18 cellular contexts compared by ENCODE assay signal in the genomic region with DNA sequence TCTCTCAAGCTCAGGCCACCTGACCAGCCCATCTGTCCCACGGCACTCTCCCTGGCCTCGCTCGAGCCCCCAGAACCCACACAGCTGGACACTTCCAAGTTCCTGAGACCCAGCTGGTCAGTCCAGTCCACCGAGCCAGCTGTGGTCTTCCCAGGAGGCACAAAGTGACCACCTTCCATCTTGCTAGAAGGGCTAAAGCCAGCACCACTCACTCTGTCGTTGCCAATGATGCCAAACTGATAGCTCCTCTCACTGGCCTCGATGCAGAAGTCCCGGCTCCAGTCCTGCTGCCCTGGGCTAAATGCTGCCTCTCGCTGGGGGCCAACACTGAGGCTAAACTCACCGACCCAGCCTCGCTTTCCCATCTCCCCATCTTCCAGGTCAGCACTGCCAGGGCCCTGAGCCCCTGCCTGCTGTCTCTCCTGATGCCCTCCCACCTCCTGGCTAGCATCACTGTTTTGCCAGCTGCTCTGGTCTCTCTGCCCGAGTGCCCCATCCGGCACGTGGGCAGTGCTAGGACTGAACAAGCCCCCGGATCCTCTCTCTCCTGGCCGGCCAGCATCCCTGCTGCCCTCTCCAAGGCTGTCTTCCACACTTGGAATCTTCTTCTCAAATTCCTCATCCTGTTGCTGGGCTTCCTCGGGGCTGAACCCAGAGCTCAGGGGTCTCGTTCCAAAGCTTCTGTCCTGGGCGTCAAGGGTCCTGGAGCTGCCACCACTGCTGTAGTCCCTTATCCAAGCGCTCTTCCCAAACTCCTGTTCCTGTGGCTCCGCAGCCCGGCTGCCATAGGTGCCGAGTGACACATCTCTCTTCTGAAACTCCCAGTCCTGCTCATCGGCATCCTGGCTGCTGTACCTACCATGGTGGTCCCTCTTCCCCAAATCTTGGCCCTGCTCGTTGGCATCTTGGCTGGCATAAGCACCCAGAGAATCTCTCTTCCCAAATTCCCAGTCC. TPM values are rescaled to one million over a fixed set of nuclear protein-coding genes. Genes with fewer than 3 reads are reported as not detected.
A peak's percentile ranks its signal among the peaks of the same experiment; 100 is the strongest.
DNase-seq lines count a peak whose midpoint lies in the region; ATAC-seq and TF ChIP-seq lines count a peak whose summit lies in the region.
"Had no signal": no experiment of that assay in that cellular context is flagged by ENCODE, and none has a peak within 500 bp of the region (broad histone marks: within the 10 kb centered on the region; RNA-seq: fewer than 3 reads in every experiment).

No MANE protein-coding gene starts in this region.

- H3K4me2 ChIP-seq in IMR-90 (ENCODE audit: low read depth, low read length): no peak overlapping the region

- no peak overlapping the region for H3K18ac ChIP-seq in IMR-90 (ENCODE audit: low read depth, low read length)

- no peak overlapping the region for H4K91ac ChIP-seq in IMR-90 (ENCODE audit: insufficient read depth, low read depth, low read length)

- H3K36me3 ChIP-seq in IMR-90 (ENCODE audit: control insufficient read depth, insufficient read depth, low read length) (peaks cover 64% of the 10 kb centered on the region), right lobe of liver (peaks cover 0 to 11% (median 7%) of the 10 kb centered on the region in 4 donors)

- no peaks in the 10 kb centered on the region for H3K9me3 Mint-ChIP-seq in brain
- no peaks in the 10 kb centered on the region for H3K9me3 Mint-ChIP-seq in stimulated activated naive B cell treated with anti-CD40 and anti-IgM and Interleukin-4, amounts not matched to agents 10 μg/mL and 1 μg/mL and 100 μg/mL, for 72 hours
- H3K9me3 Mint-ChIP-seq: T-helper 2 cell treated with Interferon-gamma antibody and Interleukin-4, amounts not matched to agents 5 μg/mL and 100 μg/mL, for 36 hours had no signal

- BruUV-seq in IMR-90 (replicated peaks; lab: Mats Ljungman, UMichigan): TSS peak; percentile 42

- intact Hi-C loops in IMR-90 (cut with micrococcal nuclease): no loop called here
- intact Hi-C loops in right lobe of liver (cut with DNase I): no loop called here

- H3K27ac ChIP-seq in IMR-90 (ENCODE audit: insufficient read depth, low read length) (peak overlapping the region; percentile 9; the same call in 1 of the 2 replicates), right lobe of liver (peak overlapping the region; percentile 69 to 89 (median 78))

- H3K4me1 Mint-ChIP-seq in brain: peaks cover 76% of the 10 kb centered on the region
- H3K4me1 Mint-ChIP-seq in stimulated activated naive B cell treated with anti-CD40 and anti-IgM and Interleukin-4, amounts not matched to agents 10 μg/mL and 1 μg/mL and 100 μg/mL, for 72 hours: peaks cover 19 to 24% of the 10 kb centered on the region in 2 donors

- no peak overlapping the region for H4K8ac ChIP-seq in IMR-90 (ENCODE audit: low read depth in 2 of 2, low read length in 2 of 2)

- TF ChIP-seq RAD21 in IMR-90 (IDR thresholded peaks at IDR 0.05; ENCODE audit: low read length): no peak

- H3K27me3 ChIP-seq in IMR-90 (ENCODE audit: control insufficient read depth, insufficient read depth, low read length): no peaks in the 10 kb centered on the region
- H3K27me3 ChIP-seq in right lobe of liver: no peaks in the 10 kb centered on the region
- H3K27me3 ChIP-seq: BE2C had no signal

- H4K20me1 ChIP-seq in IMR-90 (ENCODE audit: insufficient read depth, low read length): peaks cover 58% of the 10 kb centered on the region

- no peak overlapping the region for H2BK120ac ChIP-seq in IMR-90 (ENCODE audit: low read depth, low read length)

- H3K79me1 ChIP-seq in IMR-90 (ENCODE audit: low read depth in 1 of 2, low read length in 2 of 2): peaks cover 28 to 77% of the 10 kb centered on the region in 2 experiments

- TF ChIP-seq POLR2A in IMR-90 (IDR thresholded peaks at IDR 0.05; ENCODE audit: low read depth, low read length) (no peak), right lobe of liver (IDR thresholded peaks at IDR 0.05) (no peak)

- H2BK20ac ChIP-seq in IMR-90 (ENCODE audit: low read depth, low read length): no peak overlapping the region

- H2AK9ac ChIP-seq in IMR-90 (replicated peaks; ENCODE audit: low read depth, low read length, poor library complexity): peak overlapping the region; percentile 81

- peaks cover 45% of the 10 kb centered on the region for H3K36me3 Mint-ChIP-seq in brain
- H3K36me3 Mint-ChIP-seq in stimulated activated naive B cell treated with anti-CD40 and anti-IgM and Interleukin-4, amounts not matched to agents 10 μg/mL and 1 μg/mL and 100 μg/mL, for 72 hours: peaks cover 16 to 32% of the 10 kb centered on the region in 2 donors

- peak overlapping the region; percentile 47 to 95 (median 65) for H3K27ac Mint-ChIP-seq in brain
- peak overlapping the region; percentile 20 for H3K27ac Mint-ChIP-seq in stimulated activated naive B cell treated with anti-CD40 and anti-IgM and Interleukin-4, amounts not matched to agents 10 μg/mL and 1 μg/mL and 100 μg/mL, for 72 hours
- H3K27ac Mint-ChIP-seq: activated CD8-positive, alpha-beta T cell treated with anti-CD3 and anti-CD28 coated beads, Interleukin-2, amount 10 ng/mL, durations not matched to agents 7 days and 5 days; T-helper 2 cell treated with Interferon-gamma antibody and Interleukin-4, amounts not matched to agents 5 μg/mL and 100 μg/mL, for 36 hours had no signal

- peaks cover 53% of the 10 kb centered on the region for H3K9me1 ChIP-seq in IMR-90 (ENCODE audit: insufficient read depth, low read length)

- no peak for TF ChIP-seq CTCF in IMR-90 (conservative IDR thresholded peaks at IDR 0.05; ENCODE audit: low read depth, low read length)
- no peak for TF ChIP-seq CTCF in brain (conservative IDR thresholded peaks at IDR 0.05)
- no peak for TF ChIP-seq CTCF in right lobe of liver (IDR thresholded peaks at IDR 0.05)

- POLR2A ChIA-PET in IMR-90 (lab: Charles Lee; ENCODE audit: unreplicated experiment): interaction anchor here (0.6 kb wide), 1 partner anchor 721 kb away, joined by 10 read pairs; no protein-coding TSS in a partner anchor

- H3K4ac ChIP-seq in IMR-90 (ENCODE audit: low read depth, low read length): 0 out of 2 replicates have a peak overlapping the region, but pooled peaks have one; percentile 93

- no peak for DNase-seq in IMR-90
- DNase-seq in right lobe of liver: peak in 1 of 3 donors; percentile 42
- DNase-seq in stimulated activated naive B cell treated with anti-CD40 and anti-IgM and Interleukin-4, amounts not matched to agents 10 μg/mL and 1 μg/mL and 100 μg/mL, for 72 hours: no peak
- no peak for DNase-seq in dedifferentiated amniotic fluid mesenchymal stem cell (ENCODE audit: extremely low spot score)
- DNase-seq in stimulated activated naive CD4-positive, alpha-beta T cell (lab: John Stamatoyannopoulos, UW): no peak
- DNase-seq in NCI-H226: no peak
- no peak for DNase-seq in NCI-H2029 (lab: John Stamatoyannopoulos, UW)
- DNase-seq: activated CD8-positive, alpha-beta T cell treated with anti-CD3 and anti-CD28 coated beads, Interleukin-2, amount 10 ng/mL, durations not matched to agents 7 days and 5 days; activated naive CD4-positive, alpha-beta T cell; BE2C; GOT3; islet precursor cell; MV-4-11 had no signal

- 95% methylated on average over 15 of the region's 24 CpGs; no CpG with 5 or more reads in 1 of the 2 experiments for WGBS in IMR-90 (ENCODE audit: extremely low coverage in 2 of 2, insufficient read length in 1 of 2), 2 experiments
- WGBS in right lobe of liver (ENCODE audit: insufficient coverage, low coverage, low lambda C conversion rate, missing lambda C conversion rate): 77% methylated on average over 16 of the region's 24 CpGs

- peak overlapping the region; percentile 17 for H2BK5ac ChIP-seq in IMR-90 (ENCODE audit: low read depth, low read length, poor library complexity, severe bottlenecking)

- CTCF ChIA-PET in IMR-90 (lab: Yijun Ruan, JAX): interaction anchor here (1.1 kb wide), 1 partner anchor 60 kb away, joined by 3 read pairs; no protein-coding TSS in a partner anchor

- no peaks in the 10 kb centered on the region for H3K9me3 ChIP-seq in IMR-90 (ENCODE audit: control insufficient read depth, insufficient read depth, low read length)
- H3K9me3 ChIP-seq in right lobe of liver: no peaks in the 10 kb centered on the region
- H3K9me3 ChIP-seq: BE2C had no signal

- H3K4me1 ChIP-seq in IMR-90 (ENCODE audit: control insufficient read depth, insufficient read depth, low read length) (peaks cover 48% of the 10 kb centered on the region), right lobe of liver (peaks cover 0 to 80% (median 41%) of the 10 kb centered on the region in 4 donors)
- H3K4me1 ChIP-seq: BE2C had no signal

- dilution Hi-C loops in IMR-90 (cut with HindIII; ENCODE audit: low sequenced_read_pairs, unreplicated experiment): no loop called here

- no peaks in the 10 kb centered on the region for H3K27me3 Mint-ChIP-seq in brain
- peaks cover 4 to 5% of the 10 kb centered on the region in 2 donors for H3K27me3 Mint-ChIP-seq in stimulated activated naive B cell treated with anti-CD40 and anti-IgM and Interleukin-4, amounts not matched to agents 10 μg/mL and 1 μg/mL and 100 μg/mL, for 72 hours

- H3K23ac ChIP-seq in IMR-90 (ENCODE audit: low read depth, low read length): peak overlapping the region; percentile 48; the same call in 1 of the 2 replicates

- no peak overlapping the region for H2BK15ac ChIP-seq in IMR-90 (ENCODE audit: low read depth, low read length)

- ATAC-seq in IMR-90 (ENCODE audit: low read depth) (no peak), right lobe of liver (no peak)
- ATAC-seq in stimulated activated naive B cell treated with anti-CD40 and anti-IgM and Interleukin-4, amounts not matched to agents 10 μg/mL and 1 μg/mL and 100 μg/mL, for 72 hours (replicated peaks): no peak
- ATAC-seq: activated CD8-positive, alpha-beta T cell treated with anti-CD3 and anti-CD28 coated beads, Interleukin-2, amount 10 ng/mL, durations not matched to agents 7 days and 5 days had no signal

- H4K5ac ChIP-seq in IMR-90 (ENCODE audit: low read depth, low read length): no peak overlapping the region

- no peak overlapping the region for H2AFZ ChIP-seq in IMR-90 (replicated peaks; ENCODE audit: low read length, poor library complexity)

- H3K14ac ChIP-seq in IMR-90 (replicated peaks; ENCODE audit: low read depth, low read length): no peak overlapping the region; the same call in 1 of the 2 replicates

- H3K56ac ChIP-seq in IMR-90 (ENCODE audit: extremely low read depth, insufficient read depth, low read length): no peak overlapping the region

- in situ Hi-C loops in IMR-90 (cut with MboI; ENCODE audit: low sequenced_read_pairs): no loop called here

- H3K4me3 Mint-ChIP-seq in brain: peak overlapping the region in 1 of 5 experiments; percentile 9
- no peak overlapping the region for H3K4me3 Mint-ChIP-seq in stimulated activated naive B cell treated with anti-CD40 and anti-IgM and Interleukin-4, amounts not matched to agents 10 μg/mL and 1 μg/mL and 100 μg/mL, for 72 hours
- H3K4me3 Mint-ChIP-seq: activated CD8-positive, alpha-beta T cell treated with anti-CD3 and anti-CD28 coated beads, Interleukin-2, amount 10 ng/mL, durations not matched to agents 7 days and 5 days; T-helper 2 cell treated with Interferon-gamma antibody and Interleukin-4, amounts not matched to agents 5 μg/mL and 100 μg/mL, for 36 hours had no signal

- H2AK5ac ChIP-seq in IMR-90 (ENCODE audit: low read depth, low read length): peak overlapping the region; percentile 27; the same call in 1 of the 2 replicates

- H3K4me3 ChIP-seq in IMR-90 (ENCODE audit: insufficient read depth, low read depth, low read length) (no peak overlapping the region), right lobe of liver (peak overlapping the region in 2 of 3 donors; percentile 70 to 77)

- no peak overlapping the region for H3K9ac ChIP-seq in IMR-90 (ENCODE audit: low read depth, low read length)

RNA-seq across cellular contexts. Expression of a gene that starts 15.4 kb away (rescaled TPM):
- total RNA-seq in IMR-90 (2012; rRNA removed) (28.6 and 31.7 TPM in 2 replicates), right lobe of liver (100 to 1,000 TPM in 2 of 6 experiments, 10 to 100 TPM in 4; 52.4 to 124 (median 92.7) TPM)
- polyA plus RNA-seq in IMR-90 (2012; rRNA removed) (68.0 and 71.4 TPM in 2 replicates), brain (ENCODE audit: insufficient read depth, low read depth, low replicate concordance) (44.0 TPM)
- 42.9 and 47.7 TPM in 2 replicates for polyA plus RNA-seq in IMR-90 (2012; cell fraction: cytosol; rRNA removed)
- 157 and 165 TPM in 2 replicates for polyA plus RNA-seq in IMR-90 (2012; cell fraction: nucleus; rRNA removed; ENCODE audit: low replicate concordance)

RNA-seq across cellular contexts. Expression of a gene that starts 26.3 kb away (rescaled TPM):
- total RNA-seq in IMR-90 (2012; rRNA removed) (144 and 146 TPM in 2 replicates), right lobe of liver (10 to 100 TPM; 24.5 to 47.9 (median 29.9) TPM)
- polyA plus RNA-seq in IMR-90 (2012; rRNA removed) (101 and 106 TPM in 2 replicates), brain (ENCODE audit: insufficient read depth, low read depth, low replicate concordance) (226 TPM)
- 58.6 and 84.5 TPM in 2 replicates for polyA plus RNA-seq in IMR-90 (2012; cell fraction: cytosol; rRNA removed)
- 41.6 and 70.5 TPM in 2 replicates for polyA plus RNA-seq in IMR-90 (2012; cell fraction: nucleus; rRNA removed; ENCODE audit: low replicate concordance)

RNA-seq across cellular contexts. Expression of a gene that starts 28.8 kb away (rescaled TPM):
- not detected in 2 replicates for total RNA-seq in IMR-90 (2012; rRNA removed)
- polyA plus RNA-seq in IMR-90 (2012; rRNA removed): not detected in 2 replicates
- not detected in 2 replicates for polyA plus RNA-seq in IMR-90 (2012; cell fraction: cytosol; rRNA removed)
- not detected in 2 replicates for polyA plus RNA-seq in IMR-90 (2012; cell fraction: nucleus; rRNA removed; ENCODE audit: low replicate concordance)
- 0.41 TPM for polyA plus RNA-seq in brain (ENCODE audit: insufficient read depth, low read depth, low replicate concordance)
- 1 to 10 TPM in 1 of 6 experiments, under 1 TPM in 3, not detected in 2; 0.63 to 2.1 (median 0.77) TPM for total RNA-seq in right lobe of liver
- total RNA-seq: activated CD8-positive, alpha-beta T cell treated with anti-CD3 and anti-CD28 coated beads, Interleukin-2, amount 10 ng/mL, durations not matched to agents 7 days and 5 days; cerebellum; fibroblast of villous mesenchyme; NCI-H460 had no signal
